8 cellular contexts compared by ENCODE assay signal in the genomic region with DNA sequence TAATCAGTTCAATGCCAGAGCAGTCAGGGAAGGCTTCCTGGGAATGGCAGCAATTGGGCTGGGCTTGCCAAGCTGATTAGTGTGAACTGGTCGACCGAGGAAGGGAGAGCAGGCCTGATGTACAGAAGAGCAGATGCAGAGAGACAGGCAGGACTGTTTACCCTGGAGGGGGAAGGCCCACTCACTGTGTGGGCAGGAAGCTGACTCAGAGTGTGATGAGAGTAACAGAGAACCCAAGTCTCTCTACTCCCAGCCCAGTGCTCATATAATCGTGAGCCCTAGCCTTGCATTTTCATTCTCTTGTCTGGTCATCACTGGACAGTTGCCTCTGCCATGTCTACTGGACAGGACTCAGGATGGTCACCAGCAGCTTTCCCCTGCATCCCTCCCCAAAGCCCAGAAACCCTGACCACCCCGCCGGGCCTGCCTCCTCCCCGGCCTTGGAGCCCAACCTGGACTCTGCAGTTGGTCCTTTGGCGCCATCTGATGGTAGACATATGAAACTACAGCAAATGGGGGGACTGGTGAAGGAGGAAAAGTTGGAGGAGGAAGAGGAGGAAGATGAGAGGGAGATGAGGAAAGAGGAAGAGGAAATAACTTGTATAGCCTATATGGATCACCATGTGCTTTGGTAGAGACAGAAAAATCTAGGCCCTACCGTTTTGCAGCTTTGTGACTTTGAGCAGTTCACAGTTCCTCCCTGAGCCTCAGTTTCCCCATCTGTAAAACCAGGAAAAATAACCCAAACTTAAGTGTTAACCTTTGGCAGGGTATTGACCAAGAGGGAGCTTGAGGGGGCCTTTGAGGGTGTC. TPM values are rescaled to one million over a fixed set of nuclear protein-coding genes. Genes with fewer than 3 reads are reported as not detected.
DNase-seq lines count a peak whose midpoint lies in the region; ATAC-seq and TF ChIP-seq lines count a peak whose summit lies in the region.

No MANE protein-coding gene starts in this region.

- H3K27ac Mint-ChIP-seq in activated CD4-positive, alpha-beta T cell treated with anti-CD3 and anti-CD28 coated beads, Interleukin-2, amount 10 ng/mL, durations not matched to agents 7 days and 5 days: no peak overlapping the region
- peak overlapping the region; percentile 53 for H3K27ac Mint-ChIP-seq in stimulated activated memory B cell treated with anti-CD40 and anti-IgM and Interleukin-4, amounts not matched to agents 10 μg/mL and 1 μg/mL and 100 μg/mL, for 72 hours

- H3K4me1 Mint-ChIP-seq in activated CD4-positive, alpha-beta T cell treated with anti-CD3 and anti-CD28 coated beads, Interleukin-2, amount 10 ng/mL, durations not matched to agents 7 days and 5 days: peaks cover 16% of the 10 kb centered on the region
- H3K4me1 Mint-ChIP-seq in stimulated activated memory B cell treated with anti-CD40 and anti-IgM and Interleukin-4, amounts not matched to agents 10 μg/mL and 1 μg/mL and 100 μg/mL, for 72 hours: peaks cover 39% of the 10 kb centered on the region

- H4K5ac ChIP-seq in mesendoderm (ENCODE audit: low read length): no peak overlapping the region

- no peak overlapping the region for H3K23ac ChIP-seq in mesendoderm (ENCODE audit: low read length)

- H3K27ac ChIP-seq in dorsolateral prefrontal cortex: peak overlapping the region in 2 of 59 donors; percentile 15 to 28
- H3K27ac ChIP-seq in mesendoderm (ENCODE audit: low read depth, low read length): no peak overlapping the region

- H3K36me3 ChIP-seq in mesendoderm (ENCODE audit: control insufficient read depth, insufficient read depth, low read length): no peaks in the 10 kb centered on the region

- H3K9ac ChIP-seq in mesendoderm (ENCODE audit: low read length): no peak overlapping the region

- H4K8ac ChIP-seq in mesendoderm (ENCODE audit: low read depth, low read length): no peak overlapping the region

- no peak overlapping the region for H3K4me2 ChIP-seq in mesendoderm (ENCODE audit: low read length)

- CTCF ChIA-PET in activated CD4-positive, alpha-beta T cell treated with anti-CD3 and anti-CD28 coated beads, Interleukin-2, amount 10 ng/mL, durations not matched to agents 7 days and 5 days (lab: Charles Lee): interaction anchor here (0.7 to 17.9 kb wide), 10 partner anchors 9 to 166 kb away, joined by 3 to 441 read pairs (median 4); partner anchors contain the start of gene TP53I11

- H3K56ac ChIP-seq in mesendoderm (ENCODE audit: low read length): no peak overlapping the region

- no peak overlapping the region for H2BK120ac ChIP-seq in mesendoderm (ENCODE audit: low read depth, low read length)

- peaks cover 8% of the 10 kb centered on the region for H3K27me3 Mint-ChIP-seq in activated CD4-positive, alpha-beta T cell treated with anti-CD3 and anti-CD28 coated beads, Interleukin-2, amount 10 ng/mL, durations not matched to agents 7 days and 5 days
- H3K27me3 Mint-ChIP-seq in stimulated activated memory B cell treated with anti-CD40 and anti-IgM and Interleukin-4, amounts not matched to agents 10 μg/mL and 1 μg/mL and 100 μg/mL, for 72 hours: peaks cover 10% of the 10 kb centered on the region

- TF ChIP-seq CTCF in dorsolateral prefrontal cortex (IDR thresholded peaks at IDR 0.05 in 54 of 56, conservative IDR thresholded peaks at IDR 0.05 in 2 of 56; ENCODE audit: low read depth in 1 of 56, partially characterized antibody in 56 of 56): peak; percentile 70 to 99 (median 95)

- no peak overlapping the region for H2AK5ac ChIP-seq in mesendoderm (ENCODE audit: low read length)

- POLR2A ChIA-PET in activated CD4-positive, alpha-beta T cell treated with anti-CD3 and anti-CD28 coated beads, Interleukin-2, amount 10 ng/mL, durations not matched to agents 7 days and 5 days (lab: Charles Lee): no interaction called here

- intact Hi-C loops in Right ventricle myocardium inferior (cut with DNase I) (loop anchor here (5.0 kb wide), 1 partner anchor 476 kb away; no protein-coding TSS in a partner anchor), cardiac septum (cut with DNase I) (loop anchor here (10.0 kb wide), 1 partner anchor 538 kb away; the partner anchor contains the start of gene CD82), dorsolateral prefrontal cortex (cut with DNase I) (loop anchor here (1.0 to 10.0 kb wide), 3 partner anchors 167 to 538 kb away; partner anchors contain the start of gene CD82 (in 1 of the 2))

- no peaks in the 10 kb centered on the region for H3K9me3 Mint-ChIP-seq in activated CD4-positive, alpha-beta T cell treated with anti-CD3 and anti-CD28 coated beads, Interleukin-2, amount 10 ng/mL, durations not matched to agents 7 days and 5 days
- H3K9me3 Mint-ChIP-seq in stimulated activated memory B cell treated with anti-CD40 and anti-IgM and Interleukin-4, amounts not matched to agents 10 μg/mL and 1 μg/mL and 100 μg/mL, for 72 hours: no peaks in the 10 kb centered on the region

- H3K79me1 ChIP-seq in mesendoderm (ENCODE audit: low read length): no peaks in the 10 kb centered on the region

- peak overlapping the region in 1 of 59 donors; percentile 16 for H3K4me3 ChIP-seq in dorsolateral prefrontal cortex
- no peak overlapping the region for H3K4me3 ChIP-seq in mesendoderm (ENCODE audit: low read length)

- ATAC-seq in Right ventricle myocardium inferior (peak; percentile 73), HG02852 (IDR thresholded peaks at IDR 0.05; ENCODE audit: unreplicated experiment) (peak; percentile 98)
- peak; percentile 99 for ATAC-seq in stimulated activated memory B cell treated with anti-CD40 and anti-IgM and Interleukin-4, amounts not matched to agents 10 μg/mL and 1 μg/mL and 100 μg/mL, for 72 hours

- H3K27me3 ChIP-seq in dorsolateral prefrontal cortex: peaks cover 0 to 12% (median 0%) of the 10 kb centered on the region in 45 donors
- H3K27me3 ChIP-seq in mesendoderm (ENCODE audit: insufficient read depth, low read length, poor library complexity): no peaks in the 10 kb centered on the region

- no peaks in the 10 kb centered on the region for H3K4me1 ChIP-seq in mesendoderm (ENCODE audit: control insufficient read depth, low read depth, low read length)

- no peak overlapping the region for H3K4ac ChIP-seq in mesendoderm (ENCODE audit: low read depth, low read length)

- WGBS in mesendoderm (ENCODE audit: extremely low coverage, insufficient coverage, low lambda C conversion rate): no CpG with 5 or more reads among the region's 8 CpGs

- H2BK5ac ChIP-seq in mesendoderm (ENCODE audit: low read length): no peak overlapping the region

- no peaks in the 10 kb centered on the region for H3K79me2 ChIP-seq in mesendoderm (ENCODE audit: control insufficient read depth, insufficient read depth, low read length)

- no peaks in the 10 kb centered on the region for H3K36me3 Mint-ChIP-seq in activated CD4-positive, alpha-beta T cell treated with anti-CD3 and anti-CD28 coated beads, Interleukin-2, amount 10 ng/mL, durations not matched to agents 7 days and 5 days (ENCODE audit: low read depth)
- H3K36me3 Mint-ChIP-seq in stimulated activated memory B cell treated with anti-CD40 and anti-IgM and Interleukin-4, amounts not matched to agents 10 μg/mL and 1 μg/mL and 100 μg/mL, for 72 hours: no peaks in the 10 kb centered on the region

- H2BK15ac ChIP-seq in mesendoderm (replicated peaks; ENCODE audit: low read depth): no peak overlapping the region

- DNase-seq in Right ventricle myocardium inferior (ENCODE audit: missing footprints) (no peak), cardiac septum (ENCODE audit: low spot score) (no peak), NCI-H446 (lab: John Stamatoyannopoulos, UW) (peak; percentile 80 to 90), dorsolateral prefrontal cortex (peak in 4 of 10 donors; percentile 35 to 75 (median 63)), mesendoderm (peak; percentile 69)
- DNase-seq in activated CD4-positive, alpha-beta T cell treated with anti-CD3 and anti-CD28 coated beads, Interleukin-2, amount 10 ng/mL, durations not matched to agents 7 days and 5 days: peak; percentile 62

- H3K4me3 Mint-ChIP-seq in activated CD4-positive, alpha-beta T cell treated with anti-CD3 and anti-CD28 coated beads, Interleukin-2, amount 10 ng/mL, durations not matched to agents 7 days and 5 days: peak overlapping the region; percentile 38
- peak overlapping the region; percentile 79 for H3K4me3 Mint-ChIP-seq in stimulated activated memory B cell treated with anti-CD40 and anti-IgM and Interleukin-4, amounts not matched to agents 10 μg/mL and 1 μg/mL and 100 μg/mL, for 72 hours

- H3K18ac ChIP-seq in mesendoderm (ENCODE audit: low read length): no peak overlapping the region

RNA-seq across cellular contexts. Expression of gene PRDM11, which starts 43.4 kb away (rescaled TPM):
- 16.0 TPM for total RNA-seq in Right ventricle myocardium inferior
- 20.7 TPM for total RNA-seq in cardiac septum
- total RNA-seq in activated CD4-positive, alpha-beta T cell treated with anti-CD3 and anti-CD28 coated beads, Interleukin-2, amount 10 ng/mL, durations not matched to agents 7 days and 5 days: 1 to 10 TPM; 1.6 to 1.7 TPM
- 10 to 100 TPM; 18.8 to 43.2 (median 30.9) TPM for total RNA-seq in dorsolateral prefrontal cortex
- 5.4 TPM for polyA plus RNA-seq in mesendoderm (2013, experiment 1 of 2)
- 5.4 TPM for polyA plus RNA-seq in mesendoderm (2013, experiment 2 of 2)

Comparison
In these comparisons a context has a peak if more than half of its experiments do, and no peak if none do; other contexts are left out.
1. DNase-seq: peak in NCI-H446 (2 of 2), activated CD4-positive, alpha-beta T cell treated with anti-CD3 and anti-CD28 coated beads, Interleukin-2, amount 10 ng/mL, durations not matched to agents 7 days and 5 days (single experiment) and mesendoderm (single experiment); none in Right ventricle myocardium inferior (single experiment) and cardiac septum (single experiment).
2. Peak in every context shown above with its lines, with median percentiles within 50 percentile points of each other: ATAC-seq.